Comparison of ENCODE assay signal across 14 cellular contexts in the genomic region with DNA sequence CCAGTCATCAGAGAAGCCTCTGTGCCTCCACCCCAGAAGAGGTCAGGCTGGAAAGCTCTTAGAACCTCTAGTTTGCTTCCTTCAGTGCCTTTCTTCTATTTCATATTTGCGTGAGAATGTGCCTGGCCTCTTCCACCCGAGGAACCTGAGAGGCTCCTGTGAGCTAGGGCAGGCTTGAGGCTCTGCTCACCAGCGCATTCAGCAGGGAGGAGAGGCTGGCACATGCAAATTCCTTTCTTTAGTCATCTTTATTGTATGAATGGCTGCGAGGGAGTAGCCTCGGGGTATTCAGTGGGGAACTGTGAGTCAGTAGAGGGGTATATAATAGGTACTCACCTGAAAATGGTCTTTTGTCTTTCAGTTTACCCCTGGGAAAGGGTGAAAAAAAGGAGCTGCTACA.
DNase-seq lines count a peak whose midpoint lies in the region; ATAC-seq lines count a peak whose summit lies in the region.
"Had no signal": no experiment of that assay in that cellular context is flagged by ENCODE, and none has a peak within 500 bp of the region (broad histone marks: within the 10 kb centered on the region; RNA-seq: fewer than 3 reads in every experiment).

No MANE protein-coding gene starts in this region.

- H2AK5ac ChIP-seq in neuronal stem cell (ENCODE audit: low read depth, low read length) = no peak overlapping the region

- WGBS in GM23248 (ENCODE audit: low coverage in 1 of 2, low lambda C conversion rate in 2 of 2, missing lambda C conversion rate in 2 of 2), 2 experiments = 32 to 39% methylated on average over 5 of the region's 5 CpGs
- no CpG with 5 or more reads among the region's 5 CpGs for WGBS in neuronal stem cell (ENCODE audit: extremely low coverage in 2 of 2, insufficient read length in 2 of 2, insufficient replicate concordance in 1 of 2), 2 donors

- H3K4me1 ChIP-seq in GM23248 (ENCODE audit: insufficient read depth) = peaks cover 8% of the 10 kb centered on the region; the same call in 1 of the 2 replicates
- H3K4me1 ChIP-seq in neuronal stem cell (ENCODE audit: control insufficient read depth in 2 of 2, insufficient read depth in 1 of 2, low read depth in 1 of 2, low read length in 2 of 2) = peaks cover 0 to 31% of the 10 kb centered on the region in 2 donors

- no peak overlapping the region for H3K14ac ChIP-seq in neuronal stem cell (ENCODE audit: low read length)

- no peaks in the 10 kb centered on the region for H3K9me2 ChIP-seq in GM23248 (ENCODE audit: insufficient read depth)

- H3K4me3 ChIP-seq in GM23248 (no peak overlapping the region), neuronal stem cell (ENCODE audit: low read length in 2 of 2) (no peak overlapping the region)
- H3K4me3 ChIP-seq: SJSA1, tibial artery had no signal

- no peaks in the 10 kb centered on the region for H3F3A ChIP-seq in GM23248 (ENCODE audit: insufficient read depth)

- no peak overlapping the region for H3K23ac ChIP-seq in neuronal stem cell (ENCODE audit: low read depth, low read length, poor library complexity)

- no peak overlapping the region for H3K27ac Mint-ChIP-seq in natural killer cell treated with Interleukin-12 subunit alpha and Interleukin-12 subunit beta and Interleukin-15 and Interleukin-18, amount 100 ng/mL, for 72 hours
- H3K27ac Mint-ChIP-seq: activated naive CD4-positive, alpha-beta T cell treated with anti-CD3 and anti-CD28 coated beads, Interleukin-2, amount 50 U/mL, for 72 hours had no signal

- H4K20me1 ChIP-seq in GM23248 (ENCODE audit: insufficient read depth) = no peaks in the 10 kb centered on the region

- H3K4ac ChIP-seq in neuronal stem cell (ENCODE audit: low read length) = no peak overlapping the region

- H3K4me1 Mint-ChIP-seq in natural killer cell treated with Interleukin-12 subunit alpha and Interleukin-12 subunit beta and Interleukin-15 and Interleukin-18, amount 100 ng/mL, for 72 hours (ENCODE audit: low read depth in 2 of 2) = no peaks in the 10 kb centered on the region

- no peak overlapping the region for H2BK12ac ChIP-seq in neuronal stem cell (ENCODE audit: low read length)

- no peak overlapping the region for H3K27ac ChIP-seq in GM23248
- H3K27ac ChIP-seq in epithelial cell of prostate = peak overlapping the region; percentile 44
- peak overlapping the region; percentile 46 for H3K27ac ChIP-seq in neuronal stem cell (replicated peaks; ENCODE audit: low read length)
- H3K27ac ChIP-seq: SJSA1, tibial artery had no signal

- no peaks in the 10 kb centered on the region for H3K79me2 ChIP-seq in GM23248 (ENCODE audit: insufficient read depth)

- no peak overlapping the region for H4K91ac ChIP-seq in neuronal stem cell (ENCODE audit: low read depth, low read length, poor library complexity)

- peaks cover 8 to 50% of the 10 kb centered on the region in 2 donors for H3K27me3 Mint-ChIP-seq in natural killer cell treated with Interleukin-12 subunit alpha and Interleukin-12 subunit beta and Interleukin-15 and Interleukin-18, amount 100 ng/mL, for 72 hours

- H3K36me3 ChIP-seq in GM23248 (ENCODE audit: low read depth) (no peaks in the 10 kb centered on the region), neuronal stem cell (replicated peaks in 1 of 2; ENCODE audit: control insufficient read depth in 2 of 2, insufficient read depth in 2 of 2, low read length in 2 of 2) (no peaks in the 10 kb centered on the region)
- H3K36me3 ChIP-seq: SJSA1, tibial artery had no signal

- no peak overlapping the region for H2BK15ac ChIP-seq in neuronal stem cell (ENCODE audit: low read length)

- no peaks in the 10 kb centered on the region for H3K9me3 Mint-ChIP-seq in natural killer cell treated with Interleukin-12 subunit alpha and Interleukin-12 subunit beta and Interleukin-15 and Interleukin-18, amount 100 ng/mL, for 72 hours

- H3K79me1 ChIP-seq in neuronal stem cell (ENCODE audit: low read depth, low read length) = no peaks in the 10 kb centered on the region

- H3K4me3 Mint-ChIP-seq in natural killer cell treated with Interleukin-12 subunit alpha and Interleukin-12 subunit beta and Interleukin-15 and Interleukin-18, amount 100 ng/mL, for 72 hours = no peak overlapping the region

- peak; percentile 34 for DNase-seq in GM23248
- DNase-seq in NCI-H526 (lab: John Stamatoyannopoulos, UW) = peak; percentile 75 to 77
- DNase-seq in epithelial cell of prostate (ENCODE audit: low read depth, low spot score) = peak; percentile 56
- no peak for DNase-seq in neuronal stem cell (ENCODE audit: low spot score)
- no peak for DNase-seq in natural killer cell treated with Interleukin-12 subunit alpha and Interleukin-12 subunit beta and Interleukin-15 and Interleukin-18, amount 100 ng/mL, for 72 hours (ENCODE audit: low spot score)
- DNase-seq in DMS153 (lab: John Stamatoyannopoulos, UW) = no peak
- DNase-seq in GF-D8 (lab: John Stamatoyannopoulos, UW) = no peak
- DNase-seq in NCI-H510A treated with DMSO at 0.1 percent for 48 hours (lab: John Stamatoyannopoulos, UW) = no peak
- DNase-seq: activated CD4-positive, alpha-beta T cell treated with anti-CD3 and anti-CD28 coated beads for 48 hours; effector CD8-positive, alpha-beta T cell; tibial artery had no signal

- H2BK120ac ChIP-seq in neuronal stem cell (ENCODE audit: low read depth, low read length) = no peak overlapping the region

- no peak overlapping the region for H4K8ac ChIP-seq in neuronal stem cell (ENCODE audit: low read depth, low read length)

- no peaks in the 10 kb centered on the region for H3K9me3 ChIP-seq in GM23248 (ENCODE audit: low read depth)
- no peaks in the 10 kb centered on the region for H3K9me3 ChIP-seq in neuronal stem cell (replicated peaks in 1 of 2; ENCODE audit: control insufficient read depth in 2 of 2, insufficient read depth in 1 of 2, low read depth in 1 of 2, low read length in 2 of 2)
- H3K9me3 ChIP-seq: SJSA1, tibial artery had no signal

- H3K9ac ChIP-seq in GM23248 (no peak overlapping the region), neuronal stem cell (ENCODE audit: low read depth, low read length, poor library complexity) (no peak overlapping the region)

- no peak overlapping the region for H2AFZ ChIP-seq in GM23248
- no peak overlapping the region for H2AFZ ChIP-seq in neuronal stem cell (ENCODE audit: low read length)

- no peaks in the 10 kb centered on the region for H3K36me3 Mint-ChIP-seq in natural killer cell treated with Interleukin-12 subunit alpha and Interleukin-12 subunit beta and Interleukin-15 and Interleukin-18, amount 100 ng/mL, for 72 hours

- H3K27me3 ChIP-seq in GM23248 (replicated peaks; ENCODE audit: insufficient read depth) = peaks cover 13% of the 10 kb centered on the region
- no peaks in the 10 kb centered on the region for H3K27me3 ChIP-seq in neuronal stem cell (ENCODE audit: control insufficient read depth in 3 of 3, insufficient read depth in 3 of 3, low read depth in 1 of 3, low read length in 3 of 3)
- H3K27me3 ChIP-seq: SJSA1, tibial artery had no signal

- no peak overlapping the region for H3K4me2 ChIP-seq in GM23248 (ENCODE audit: unreplicated experiment)
- H3K4me2 ChIP-seq in neuronal stem cell (ENCODE audit: insufficient read depth, low read length, poor library complexity, severe bottlenecking) = peak overlapping the region; percentile 26

- ATAC-seq in natural killer cell treated with Interleukin-12 subunit alpha and Interleukin-12 subunit beta and Interleukin-15 and Interleukin-18, amount 100 ng/mL, for 72 hours = no peak
- ATAC-seq: activated naive CD4-positive, alpha-beta T cell treated with anti-CD3 and anti-CD28 coated beads, Interleukin-2, amount 50 U/mL, for 72 hours; HCT116 had no signal

- in situ Hi-C loops in GM23248 (cut with MboI) = no loop called here

- peak overlapping the region; percentile 87 for H3K18ac ChIP-seq in neuronal stem cell (ENCODE audit: low read length)

- peak overlapping the region; percentile 76 for H2BK5ac ChIP-seq in neuronal stem cell (ENCODE audit: low read length)

Comparison
In these comparisons a context has a peak if more than half of its experiments do, and no peak if none do; other contexts are left out.
1. DNase-seq: peak in GM23248 (single experiment), NCI-H526 (2 of 2) and epithelial cell of prostate (single experiment); none in neuronal stem cell (single experiment), natural killer cell treated with Interleukin-12 subunit alpha and Interleukin-12 subunit beta and Interleukin-15 and Interleukin-18, amount 100 ng/mL, for 72 hours (single experiment), DMS153 (single experiment), GF-D8 (single experiment) and NCI-H510A treated with DMSO at 0.1 percent for 48 hours (single experiment).